In the genomic region with DNA sequence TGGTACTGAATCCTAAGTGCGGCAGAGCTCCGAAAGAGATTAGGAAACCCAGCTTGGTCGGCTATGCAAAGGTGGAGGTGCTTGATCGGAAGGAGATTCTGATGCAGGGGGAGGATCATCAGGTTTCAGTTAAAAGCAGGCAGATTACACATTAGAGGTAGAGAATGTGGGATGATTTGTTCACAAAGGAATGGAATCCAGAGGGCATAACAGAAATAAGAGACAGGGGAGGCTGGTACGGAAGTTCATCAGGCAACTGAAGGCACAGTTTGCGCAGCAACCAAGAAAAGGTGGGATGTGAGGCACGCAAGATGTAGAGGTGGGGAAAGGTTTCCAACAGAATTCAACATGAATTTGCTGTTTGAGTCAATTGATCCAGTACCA, we compare ENCODE assay signal across 7 cellular contexts. TPM values are rescaled to one million over a fixed set of nuclear protein-coding genes. Genes with fewer than 3 reads are reported as not detected.
DNase-seq lines count a peak whose midpoint lies in the region; ATAC-seq and TF ChIP-seq lines count a peak whose summit lies in the region.

No MANE protein-coding gene starts in this region.

- ATAC-seq in GM19397 (IDR thresholded peaks at IDR 0.05; ENCODE audit: unreplicated experiment) (peak; percentile 12), HG03139 (IDR thresholded peaks at IDR 0.05; ENCODE audit: unreplicated experiment) (peak; percentile 4), left lung (no peak), upper lobe of right lung (no peak)

- no peak for TF ChIP-seq CTCF in ascending aorta (IDR thresholded peaks at IDR 0.05)
- no peak for TF ChIP-seq CTCF in left lung (IDR thresholded peaks at IDR 0.05)
- no peak for TF ChIP-seq CTCF in upper lobe of right lung (IDR thresholded peaks at IDR 0.05)

- H3K27ac ChIP-seq in ascending aorta (peak overlapping the region; percentile 94 to 98), left lung (peak overlapping the region; percentile 97), upper lobe of right lung (peak overlapping the region; percentile 3)

- H3K27me3 ChIP-seq in ascending aorta (no peaks in the 10 kb centered on the region), left lung (no peaks in the 10 kb centered on the region), upper lobe of right lung (no peaks in the 10 kb centered on the region)

- peak overlapping the region; percentile 79 to 96 for H3K4me3 ChIP-seq in ascending aorta
- peak overlapping the region; percentile 81 to 86 for H3K4me3 ChIP-seq in left lung
- H3K4me3 ChIP-seq in upper lobe of right lung: peak overlapping the region; percentile 89

- H3K4me1 ChIP-seq in ascending aorta (peaks cover 4 to 5% of the 10 kb centered on the region in 2 donors), left lung (peaks cover 0 to 26% of the 10 kb centered on the region in 2 donors), upper lobe of right lung (peaks cover 14% of the 10 kb centered on the region)

- H3K9me3 ChIP-seq in ascending aorta (no peaks in the 10 kb centered on the region), left lung (no peaks in the 10 kb centered on the region), upper lobe of right lung (no peaks in the 10 kb centered on the region)

- H3K36me3 ChIP-seq in ascending aorta (no peaks in the 10 kb centered on the region), left lung (peaks cover 0 to 13% of the 10 kb centered on the region in 2 donors), upper lobe of right lung (peaks cover 22% of the 10 kb centered on the region)

- intact Hi-C loops in ascending aorta (cut with DNase I) (loop anchor here (5.0 to 10.0 kb wide), 7 partner anchors 88 to 1918 kb away; a partner anchor contains a TSS), left lung (cut with DNase I) (no loop called here), upper lobe of right lung (cut with DNase I) (no loop called here)

- DNase-seq in ascending aorta (ENCODE audit: low spot score in 2 of 2) (no peak), left lung (no peak), upper lobe of right lung (no peak), NCI-H2227 (lab: John Stamatoyannopoulos, UW; ENCODE audit: unreplicated experiment) (no peak), NOMO-1 (lab: John Stamatoyannopoulos, UW; ENCODE audit: unreplicated experiment in 2 of 2) (no peak)

RNA-seq across cellular contexts. Expression of a gene that starts 0.4 kb away (rescaled TPM):
- total RNA-seq in ascending aorta (7.9 TPM), left lung (10 to 100 TPM; 39.3 to 51.2 TPM), upper lobe of right lung (47.4 TPM)

Comparison
In these comparisons a context has a peak if more than half of its experiments do, and no peak if none do; other contexts are left out.
1. ATAC-seq: peak in GM19397 (single experiment) and HG03139 (single experiment); none in left lung (single experiment) and upper lobe of right lung (single experiment).
2. H3K27ac ChIP-seq: peak in every context shown above with its lines; median percentile 97 in left lung; 96 in ascending aorta; 3 in upper lobe of right lung.
3. Peak in every context shown above with its lines, with median percentiles within 50 percentile points of each other: H3K4me3 ChIP-seq.